1 cellular context compared by ENCODE assay signal in the genomic region with DNA sequence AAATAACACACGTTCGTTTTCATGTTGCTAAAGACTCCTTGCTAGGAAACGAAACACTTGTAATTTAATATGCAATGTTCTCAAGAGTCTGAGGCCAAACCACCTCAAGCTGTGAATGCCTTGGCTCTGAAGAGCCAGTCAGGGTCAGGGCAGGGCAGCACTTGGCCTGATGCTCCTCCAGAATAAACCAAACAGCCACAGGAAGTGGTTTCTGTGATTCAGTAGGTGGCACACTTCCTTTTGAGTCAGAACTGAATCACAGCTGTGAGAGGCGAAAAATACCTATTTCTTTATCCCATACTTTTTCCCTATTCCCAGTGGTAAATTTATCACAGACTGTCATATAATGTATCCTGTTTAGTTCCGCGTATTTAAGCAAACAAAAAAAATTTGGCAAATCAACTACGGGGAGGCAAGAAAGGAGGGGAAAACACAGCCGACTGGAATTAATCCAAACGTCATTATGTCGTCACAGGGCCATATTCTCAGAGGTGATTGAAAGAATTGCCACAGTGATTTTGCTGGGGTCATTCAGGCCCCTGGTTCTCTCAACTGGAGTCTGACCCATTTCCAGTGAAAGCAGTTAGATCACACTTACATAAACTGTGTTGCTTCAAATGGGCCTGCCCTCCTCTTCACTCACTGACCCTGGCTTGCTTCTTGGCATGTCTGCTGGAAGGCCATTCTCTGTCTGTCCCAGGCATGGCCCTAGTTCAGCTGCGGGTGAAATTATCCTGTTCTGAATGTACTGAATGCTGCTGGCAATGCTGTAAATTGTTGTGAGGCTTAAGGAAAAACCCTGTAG.
TF ChIP-seq lines count a peak whose summit lies in the region.

No MANE protein-coding gene starts in this region.

TF ChIP-seq in GM12878, 131 proteins besides CTCF, POLR2A, EP300 and RAD21 (continued from another document):
- TF ChIP-seq, protein P1, sequence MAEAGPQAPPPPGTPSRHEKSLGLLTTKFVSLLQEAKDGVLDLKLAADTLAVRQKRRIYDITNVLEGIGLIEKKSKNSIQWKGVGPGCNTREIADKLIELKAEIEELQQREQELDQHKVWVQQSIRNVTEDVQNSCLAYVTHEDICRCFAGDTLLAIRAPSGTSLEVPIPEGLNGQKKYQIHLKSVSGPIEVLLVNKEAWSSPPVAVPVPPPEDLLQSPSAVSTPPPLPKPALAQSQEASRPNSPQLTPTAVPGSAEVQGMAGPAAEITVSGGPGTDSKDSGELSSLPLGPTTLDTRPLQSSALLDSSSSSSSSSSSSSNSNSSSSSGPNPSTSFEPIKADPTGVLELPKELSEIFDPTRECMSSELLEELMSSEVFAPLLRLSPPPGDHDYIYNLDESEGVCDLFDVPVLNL (IDR thresholded peaks at IDR 0.05; ENCODE audit: low read depth, low read length), result no peak
- TF ChIP-seq SMAD1 (IDR thresholded peaks at IDR 0.05; ENCODE audit: low read depth, partially characterized antibody), result no peak
- no peak for TF ChIP-seq PML (IDR thresholded peaks at IDR 0.05; ENCODE audit: low read length)
- TF ChIP-seq NBN (IDR thresholded peaks at IDR 0.05), result no peak
- peak; percentile 86 to 92 for TF ChIP-seq IKZF2 (IDR thresholded peaks at IDR 0.05)
- peak; percentile 77; the same call in 1 of the 2 replicates for TF ChIP-seq EED (IDR thresholded peaks at IDR 0.05; ENCODE audit: low read depth)
- TF ChIP-seq IKZF1 (conservative IDR thresholded peaks at IDR 0.05), result peak; percentile 90
- TF ChIP-seq, protein P2, sequence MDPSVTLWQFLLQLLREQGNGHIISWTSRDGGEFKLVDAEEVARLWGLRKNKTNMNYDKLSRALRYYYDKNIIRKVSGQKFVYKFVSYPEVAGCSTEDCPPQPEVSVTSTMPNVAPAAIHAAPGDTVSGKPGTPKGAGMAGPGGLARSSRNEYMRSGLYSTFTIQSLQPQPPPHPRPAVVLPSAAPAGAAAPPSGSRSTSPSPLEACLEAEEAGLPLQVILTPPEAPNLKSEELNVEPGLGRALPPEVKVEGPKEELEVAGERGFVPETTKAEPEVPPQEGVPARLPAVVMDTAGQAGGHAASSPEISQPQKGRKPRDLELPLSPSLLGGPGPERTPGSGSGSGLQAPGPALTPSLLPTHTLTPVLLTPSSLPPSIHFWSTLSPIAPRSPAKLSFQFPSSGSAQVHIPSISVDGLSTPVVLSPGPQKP (IDR thresholded peaks at IDR 0.05; ENCODE audit: low read depth, low read length), result no peak
- TF ChIP-seq, protein P3, sequence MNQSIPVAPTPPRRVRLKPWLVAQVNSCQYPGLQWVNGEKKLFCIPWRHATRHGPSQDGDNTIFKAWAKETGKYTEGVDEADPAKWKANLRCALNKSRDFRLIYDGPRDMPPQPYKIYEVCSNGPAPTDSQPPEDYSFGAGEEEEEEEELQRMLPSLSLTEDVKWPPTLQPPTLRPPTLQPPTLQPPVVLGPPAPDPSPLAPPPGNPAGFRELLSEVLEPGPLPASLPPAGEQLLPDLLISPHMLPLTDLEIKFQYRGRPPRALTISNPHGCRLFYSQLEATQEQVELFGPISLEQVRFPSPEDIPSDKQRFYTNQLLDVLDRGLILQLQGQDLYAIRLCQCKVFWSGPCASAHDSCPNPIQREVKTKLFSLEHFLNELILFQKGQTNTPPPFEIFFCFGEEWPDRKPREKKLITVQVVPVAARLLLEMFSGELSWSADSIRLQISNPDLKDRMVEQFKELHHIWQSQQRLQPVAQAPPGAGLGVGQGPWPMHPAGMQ (IDR thresholded peaks at IDR 0.05; ENCODE audit: borderline replicate concordance), result no peak
- TF ChIP-seq FOXM1 (IDR thresholded peaks at IDR 0.05; ENCODE audit: low read depth, low read length), result 0 out of 2 replicates have a peak, but pooled peaks have one; percentile 36
- TF ChIP-seq BCL11A (IDR thresholded peaks at IDR 0.05; ENCODE audit: low read depth, low read length), result peak; percentile 77; the same call in 1 of the 2 replicates
- TF ChIP-seq ETV6 (conservative IDR thresholded peaks at IDR 0.05 in 1 of 2, IDR thresholded peaks at IDR 0.05 in 1 of 2; ENCODE audit: borderline replicate concordance in 1 of 2, low read depth in 1 of 2), result peak in 1 of 2 experiments; percentile 68; a peak in 1 of 4 replicates
- peak; percentile 84 for TF ChIP-seq NR2F1 (conservative IDR thresholded peaks at IDR 0.05)
- peak; percentile 48 for TF ChIP-seq MTA2 (IDR thresholded peaks at IDR 0.05; ENCODE audit: low read depth)
- peak; percentile 47; the same call in 1 of the 2 replicates for TF ChIP-seq CREM (IDR thresholded peaks at IDR 0.05; ENCODE audit: low read depth)
- peak; percentile 82 for TF ChIP-seq NFIC (IDR thresholded peaks at IDR 0.05; ENCODE audit: low read depth, low read length)
- TF ChIP-seq CREB1 (IDR thresholded peaks at IDR 0.05; ENCODE audit: low read depth), result peak; percentile 29; the same call in 1 of the 2 replicates
- TF ChIP-seq NRF1 (conservative IDR thresholded peaks at IDR 0.05; ENCODE audit: low read depth, low read length), result no peak
- TF ChIP-seq GABPA (IDR thresholded peaks at IDR 0.05; ENCODE audit: low read depth), result 0 out of 2 replicates have a peak, but pooled peaks have one; percentile 47
- TF ChIP-seq, protein P4, sequence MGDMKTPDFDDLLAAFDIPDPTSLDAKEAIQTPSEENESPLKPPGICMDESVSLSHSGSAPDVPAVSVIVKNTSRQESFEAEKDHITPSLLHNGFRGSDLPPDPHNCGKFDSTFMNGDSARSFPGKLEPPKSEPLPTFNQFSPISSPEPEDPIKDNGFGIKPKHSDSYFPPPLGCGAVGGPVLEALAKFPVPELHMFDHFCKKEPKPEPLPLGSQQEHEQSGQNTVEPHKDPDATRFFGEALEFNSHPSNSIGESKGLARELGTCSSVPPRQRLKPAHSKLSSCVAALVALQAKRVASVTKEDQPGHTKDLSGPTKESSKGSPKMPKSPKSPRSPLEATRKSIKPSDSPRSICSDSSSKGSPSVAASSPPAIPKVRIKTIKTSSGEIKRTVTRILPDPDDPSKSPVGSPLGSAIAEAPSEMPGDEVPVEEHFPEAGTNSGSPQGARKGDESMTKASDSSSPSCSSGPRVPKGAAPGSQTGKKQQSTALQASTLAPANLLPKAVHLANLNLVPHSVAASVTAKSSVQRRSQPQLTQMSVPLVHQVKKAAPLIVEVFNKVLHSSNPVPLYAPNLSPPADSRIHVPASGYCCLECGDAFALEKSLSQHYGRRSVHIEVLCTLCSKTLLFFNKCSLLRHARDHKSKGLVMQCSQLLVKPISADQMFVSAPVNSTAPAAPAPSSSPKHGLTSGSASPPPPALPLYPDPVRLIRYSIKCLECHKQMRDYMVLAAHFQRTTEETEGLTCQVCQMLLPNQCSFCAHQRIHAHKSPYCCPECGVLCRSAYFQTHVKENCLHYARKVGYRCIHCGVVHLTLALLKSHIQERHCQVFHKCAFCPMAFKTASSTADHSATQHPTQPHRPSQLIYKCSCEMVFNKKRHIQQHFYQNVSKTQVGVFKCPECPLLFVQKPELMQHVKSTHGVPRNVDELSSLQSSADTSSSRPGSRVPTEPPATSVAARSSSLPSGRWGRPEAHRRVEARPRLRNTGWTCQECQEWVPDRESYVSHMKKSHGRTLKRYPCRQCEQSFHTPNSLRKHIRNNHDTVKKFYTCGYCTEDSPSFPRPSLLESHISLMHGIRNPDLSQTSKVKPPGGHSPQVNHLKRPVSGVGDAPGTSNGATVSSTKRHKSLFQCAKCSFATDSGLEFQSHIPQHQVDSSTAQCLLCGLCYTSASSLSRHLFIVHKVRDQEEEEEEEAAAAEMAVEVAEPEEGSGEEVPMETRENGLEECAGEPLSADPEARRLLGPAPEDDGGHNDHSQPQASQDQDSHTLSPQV (IDR thresholded peaks at IDR 0.05), result no peak
- peak; percentile 76 for TF ChIP-seq JUNB (IDR thresholded peaks at IDR 0.05)
- 0 out of 2 replicates have a peak, but pooled peaks have one; percentile 24 for TF ChIP-seq CHD2 (IDR thresholded peaks at IDR 0.05; ENCODE audit: borderline replicate concordance, low read depth, low read length)
- TF ChIP-seq STAT1 (conservative IDR thresholded peaks at IDR 0.05), result no peak
- 0 out of 2 replicates have a peak, but pooled peaks have one; percentile 36 for TF ChIP-seq ATF7 (IDR thresholded peaks at IDR 0.05; ENCODE audit: low read depth)
- no peak for TF ChIP-seq SIX5 (IDR thresholded peaks at IDR 0.05; ENCODE audit: low read depth, low read length, severe bottlenecking)
- peak; percentile 27; the same call in 1 of the 2 replicates for TF ChIP-seq IRF4 (IDR thresholded peaks at IDR 0.05; ENCODE audit: low read depth, low read length)
- TF ChIP-seq, protein P5, sequence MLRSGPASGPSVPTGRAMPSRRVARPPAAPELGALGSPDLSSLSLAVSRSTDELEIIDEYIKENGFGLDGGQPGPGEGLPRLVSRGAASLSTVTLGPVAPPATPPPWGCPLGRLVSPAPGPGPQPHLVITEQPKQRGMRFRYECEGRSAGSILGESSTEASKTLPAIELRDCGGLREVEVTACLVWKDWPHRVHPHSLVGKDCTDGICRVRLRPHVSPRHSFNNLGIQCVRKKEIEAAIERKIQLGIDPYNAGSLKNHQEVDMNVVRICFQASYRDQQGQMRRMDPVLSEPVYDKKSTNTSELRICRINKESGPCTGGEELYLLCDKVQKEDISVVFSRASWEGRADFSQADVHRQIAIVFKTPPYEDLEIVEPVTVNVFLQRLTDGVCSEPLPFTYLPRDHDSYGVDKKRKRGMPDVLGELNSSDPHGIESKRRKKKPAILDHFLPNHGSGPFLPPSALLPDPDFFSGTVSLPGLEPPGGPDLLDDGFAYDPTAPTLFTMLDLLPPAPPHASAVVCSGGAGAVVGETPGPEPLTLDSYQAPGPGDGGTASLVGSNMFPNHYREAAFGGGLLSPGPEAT (IDR thresholded peaks at IDR 0.05; ENCODE audit: low read depth), result peak; percentile 35; the same call in 1 of the 2 replicates
- TF ChIP-seq, protein P6, sequence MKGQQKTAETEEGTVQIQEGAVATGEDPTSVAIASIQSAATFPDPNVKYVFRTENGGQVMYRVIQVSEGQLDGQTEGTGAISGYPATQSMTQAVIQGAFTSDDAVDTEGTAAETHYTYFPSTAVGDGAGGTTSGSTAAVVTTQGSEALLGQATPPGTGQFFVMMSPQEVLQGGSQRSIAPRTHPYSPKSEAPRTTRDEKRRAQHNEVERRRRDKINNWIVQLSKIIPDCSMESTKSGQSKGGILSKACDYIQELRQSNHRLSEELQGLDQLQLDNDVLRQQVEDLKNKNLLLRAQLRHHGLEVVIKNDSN (IDR thresholded peaks at IDR 0.05; ENCODE audit: borderline replicate concordance, extremely low read length, insufficient read depth, low read depth, low read length), result no peak
- TF ChIP-seq, protein P7, sequence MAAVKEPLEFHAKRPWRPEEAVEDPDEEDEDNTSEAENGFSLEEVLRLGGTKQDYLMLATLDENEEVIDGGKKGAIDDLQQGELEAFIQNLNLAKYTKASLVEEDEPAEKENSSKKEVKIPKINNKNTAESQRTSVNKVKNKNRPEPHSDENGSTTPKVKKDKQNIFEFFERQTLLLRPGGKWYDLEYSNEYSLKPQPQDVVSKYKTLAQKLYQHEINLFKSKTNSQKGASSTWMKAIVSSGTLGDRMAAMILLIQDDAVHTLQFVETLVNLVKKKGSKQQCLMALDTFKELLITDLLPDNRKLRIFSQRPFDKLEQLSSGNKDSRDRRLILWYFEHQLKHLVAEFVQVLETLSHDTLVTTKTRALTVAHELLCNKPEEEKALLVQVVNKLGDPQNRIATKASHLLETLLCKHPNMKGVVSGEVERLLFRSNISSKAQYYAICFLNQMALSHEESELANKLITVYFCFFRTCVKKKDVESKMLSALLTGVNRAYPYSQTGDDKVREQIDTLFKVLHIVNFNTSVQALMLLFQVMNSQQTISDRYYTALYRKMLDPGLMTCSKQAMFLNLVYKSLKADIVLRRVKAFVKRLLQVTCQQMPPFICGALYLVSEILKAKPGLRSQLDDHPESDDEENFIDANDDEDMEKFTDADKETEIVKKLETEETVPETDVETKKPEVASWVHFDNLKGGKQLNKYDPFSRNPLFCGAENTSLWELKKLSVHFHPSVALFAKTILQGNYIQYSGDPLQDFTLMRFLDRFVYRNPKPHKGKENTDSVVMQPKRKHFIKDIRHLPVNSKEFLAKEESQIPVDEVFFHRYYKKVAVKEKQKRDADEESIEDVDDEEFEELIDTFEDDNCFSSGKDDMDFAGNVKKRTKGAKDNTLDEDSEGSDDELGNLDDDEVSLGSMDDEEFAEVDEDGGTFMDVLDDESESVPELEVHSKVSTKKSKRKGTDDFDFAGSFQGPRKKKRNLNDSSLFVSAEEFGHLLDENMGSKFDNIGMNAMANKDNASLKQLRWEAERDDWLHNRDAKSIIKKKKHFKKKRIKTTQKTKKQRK (IDR thresholded peaks at IDR 0.05; ENCODE audit: low read depth, low read length), result no peak
- TF ChIP-seq, protein P8, sequence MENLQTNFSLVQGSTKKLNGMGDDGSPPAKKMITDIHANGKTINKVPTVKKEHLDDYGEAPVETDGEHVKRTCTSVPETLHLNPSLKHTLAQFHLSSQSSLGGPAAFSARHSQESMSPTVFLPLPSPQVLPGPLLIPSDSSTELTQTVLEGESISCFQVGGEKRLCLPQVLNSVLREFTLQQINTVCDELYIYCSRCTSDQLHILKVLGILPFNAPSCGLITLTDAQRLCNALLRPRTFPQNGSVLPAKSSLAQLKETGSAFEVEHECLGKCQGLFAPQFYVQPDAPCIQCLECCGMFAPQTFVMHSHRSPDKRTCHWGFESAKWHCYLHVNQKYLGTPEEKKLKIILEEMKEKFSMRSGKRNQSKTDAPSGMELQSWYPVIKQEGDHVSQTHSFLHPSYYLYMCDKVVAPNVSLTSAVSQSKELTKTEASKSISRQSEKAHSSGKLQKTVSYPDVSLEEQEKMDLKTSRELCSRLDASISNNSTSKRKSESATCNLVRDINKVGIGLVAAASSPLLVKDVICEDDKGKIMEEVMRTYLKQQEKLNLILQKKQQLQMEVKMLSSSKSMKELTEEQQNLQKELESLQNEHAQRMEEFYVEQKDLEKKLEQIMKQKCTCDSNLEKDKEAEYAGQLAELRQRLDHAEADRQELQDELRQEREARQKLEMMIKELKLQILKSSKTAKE (IDR thresholded peaks at IDR 0.05; ENCODE audit: low read depth, poor library complexity, severe bottlenecking), result peak; percentile 34
- no peak for TF ChIP-seq SP1 (IDR thresholded peaks at IDR 0.05; ENCODE audit: low read depth, low read length)
- TF ChIP-seq, protein P9, sequence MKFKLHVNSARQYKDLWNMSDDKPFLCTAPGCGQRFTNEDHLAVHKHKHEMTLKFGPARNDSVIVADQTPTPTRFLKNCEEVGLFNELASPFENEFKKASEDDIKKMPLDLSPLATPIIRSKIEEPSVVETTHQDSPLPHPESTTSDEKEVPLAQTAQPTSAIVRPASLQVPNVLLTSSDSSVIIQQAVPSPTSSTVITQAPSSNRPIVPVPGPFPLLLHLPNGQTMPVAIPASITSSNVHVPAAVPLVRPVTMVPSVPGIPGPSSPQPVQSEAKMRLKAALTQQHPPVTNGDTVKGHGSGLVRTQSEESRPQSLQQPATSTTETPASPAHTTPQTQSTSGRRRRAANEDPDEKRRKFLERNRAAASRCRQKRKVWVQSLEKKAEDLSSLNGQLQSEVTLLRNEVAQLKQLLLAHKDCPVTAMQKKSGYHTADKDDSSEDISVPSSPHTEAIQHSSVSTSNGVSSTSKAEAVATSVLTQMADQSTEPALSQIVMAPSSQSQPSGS (IDR thresholded peaks at IDR 0.05; ENCODE audit: low read length), result peak; percentile 73; the same call in 1 of the 2 replicates
- TF ChIP-seq TBL1XR1 (IDR thresholded peaks at IDR 0.05; ENCODE audit: low read depth, low read length), result no peak; the same call in 1 of the 2 replicates
- TF ChIP-seq MEF2A (IDR thresholded peaks at IDR 0.05; ENCODE audit: insufficient read depth, low read depth, low read length), result 0 out of 2 replicates have a peak, but pooled peaks have one; percentile 36
- TF ChIP-seq TCF7 (IDR thresholded peaks at IDR 0.05; ENCODE audit: borderline replicate concordance), result no peak
